Comparison of ENCODE assay signal across 1 cellular context in genomic region chr9:127608104-127608966, GRCh38.
TF ChIP-seq lines count a peak whose summit lies in the region.

No MANE protein-coding gene starts in this region.

TF ChIP-seq in HepG2, 621 proteins besides CTCF, POLR2A, EP300 and RAD21 (continued from another document and continues in another):
- no peak for TF ChIP-seq KIAA2018 (CRISPR knock-in tag; IDR thresholded peaks at IDR 0.05; ENCODE audit: borderline replicate concordance)
- peak; percentile 20 for TF ChIP-seq AGO1 (IDR thresholded peaks at IDR 0.05; ENCODE audit: low read depth, low read length, poor library complexity, severe bottlenecking)
- TF ChIP-seq, protein P1, sequence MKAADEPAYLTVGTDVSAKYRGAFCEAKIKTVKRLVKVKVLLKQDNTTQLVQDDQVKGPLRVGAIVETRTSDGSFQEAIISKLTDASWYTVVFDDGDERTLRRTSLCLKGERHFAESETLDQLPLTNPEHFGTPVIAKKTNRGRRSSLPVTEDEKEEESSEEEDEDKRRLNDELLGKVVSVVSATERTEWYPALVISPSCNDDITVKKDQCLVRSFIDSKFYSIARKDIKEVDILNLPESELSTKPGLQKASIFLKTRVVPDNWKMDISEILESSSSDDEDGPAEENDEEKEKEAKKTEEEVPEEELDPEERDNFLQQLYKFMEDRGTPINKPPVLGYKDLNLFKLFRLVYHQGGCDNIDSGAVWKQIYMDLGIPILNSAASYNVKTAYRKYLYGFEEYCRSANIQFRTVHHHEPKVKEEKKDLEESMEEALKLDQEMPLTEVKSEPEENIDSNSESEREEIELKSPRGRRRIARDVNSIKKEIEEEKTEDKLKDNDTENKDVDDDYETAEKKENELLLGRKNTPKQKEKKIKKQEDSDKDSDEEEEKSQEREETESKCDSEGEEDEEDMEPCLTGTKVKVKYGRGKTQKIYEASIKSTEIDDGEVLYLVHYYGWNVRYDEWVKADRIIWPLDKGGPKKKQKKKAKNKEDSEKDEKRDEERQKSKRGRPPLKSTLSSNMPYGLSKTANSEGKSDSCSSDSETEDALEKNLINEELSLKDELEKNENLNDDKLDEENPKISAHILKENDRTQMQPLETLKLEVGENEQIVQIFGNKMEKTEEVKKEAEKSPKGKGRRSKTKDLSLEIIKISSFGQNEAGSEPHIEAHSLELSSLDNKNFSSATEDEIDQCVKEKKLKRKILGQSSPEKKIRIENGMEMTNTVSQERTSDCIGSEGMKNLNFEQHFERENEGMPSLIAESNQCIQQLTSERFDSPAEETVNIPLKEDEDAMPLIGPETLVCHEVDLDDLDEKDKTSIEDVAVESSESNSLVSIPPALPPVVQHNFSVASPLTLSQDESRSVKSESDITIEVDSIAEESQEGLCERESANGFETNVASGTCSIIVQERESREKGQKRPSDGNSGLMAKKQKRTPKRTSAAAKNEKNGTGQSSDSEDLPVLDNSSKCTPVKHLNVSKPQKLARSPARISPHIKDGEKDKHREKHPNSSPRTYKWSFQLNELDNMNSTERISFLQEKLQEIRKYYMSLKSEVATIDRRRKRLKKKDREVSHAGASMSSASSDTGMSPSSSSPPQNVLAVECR (CRISPR knock-in tag; IDR thresholded peaks at IDR 0.05; ENCODE audit: borderline replicate concordance) = peak; percentile 45; the same call in 1 of the 2 replicates
- 0 out of 2 replicates have a peak, but pooled peaks have one; percentile 51 for TF ChIP-seq ZNF615 (CRISPR knock-in tag; IDR thresholded peaks at IDR 0.05; ENCODE audit: borderline replicate concordance)
- TF ChIP-seq ZFYVE20 (CRISPR knock-in tag; IDR thresholded peaks at IDR 0.05; ENCODE audit: borderline replicate concordance, low read depth) = no peak
- no peak for TF ChIP-seq MAFG (CRISPR knock-in tag; IDR thresholded peaks at IDR 0.05)
- TF ChIP-seq ZNF562 (CRISPR knock-in tag; IDR thresholded peaks at IDR 0.05; ENCODE audit: borderline replicate concordance) = no peak
- no peak for TF ChIP-seq NKX3-1 (CRISPR knock-in tag; IDR thresholded peaks at IDR 0.05)
- TF ChIP-seq NFKB2 (CRISPR knock-in tag; IDR thresholded peaks at IDR 0.05; ENCODE audit: borderline replicate concordance) = peak; percentile 95; the same call in 1 of the 2 replicates
- no peak for TF ChIP-seq WIZ (CRISPR knock-in tag; IDR thresholded peaks at IDR 0.05)
- TF ChIP-seq ZBTB42 (CRISPR knock-in tag; IDR thresholded peaks at IDR 0.05) = 0 out of 2 replicates have a peak, but pooled peaks have one; percentile 62
- no peak for TF ChIP-seq MBD4 (IDR thresholded peaks at IDR 0.05; ENCODE audit: borderline replicate concordance, low read length)
- TF ChIP-seq HOXA3 (CRISPR knock-in tag; IDR thresholded peaks at IDR 0.05) = peak; percentile 58; the same call in 1 of the 2 replicates
- TF ChIP-seq ZNF674 (CRISPR knock-in tag; IDR thresholded peaks at IDR 0.05; ENCODE audit: low read depth) = 0 out of 2 replicates have a peak, but pooled peaks have one; percentile 52
- peak; percentile 100 for TF ChIP-seq ZNF263 (CRISPR knock-in tag; IDR thresholded peaks at IDR 0.05)
- TF ChIP-seq, protein P2, sequence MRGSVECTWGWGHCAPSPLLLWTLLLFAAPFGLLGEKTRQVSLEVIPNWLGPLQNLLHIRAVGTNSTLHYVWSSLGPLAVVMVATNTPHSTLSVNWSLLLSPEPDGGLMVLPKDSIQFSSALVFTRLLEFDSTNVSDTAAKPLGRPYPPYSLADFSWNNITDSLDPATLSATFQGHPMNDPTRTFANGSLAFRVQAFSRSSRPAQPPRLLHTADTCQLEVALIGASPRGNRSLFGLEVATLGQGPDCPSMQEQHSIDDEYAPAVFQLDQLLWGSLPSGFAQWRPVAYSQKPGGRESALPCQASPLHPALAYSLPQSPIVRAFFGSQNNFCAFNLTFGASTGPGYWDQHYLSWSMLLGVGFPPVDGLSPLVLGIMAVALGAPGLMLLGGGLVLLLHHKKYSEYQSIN (CRISPR knock-in tag; IDR thresholded peaks at IDR 0.05; ENCODE audit: borderline replicate concordance) = no peak
- TF ChIP-seq TEAD3 (CRISPR knock-in tag; optimal IDR thresholded peaks at IDR 0.05; ENCODE audit: borderline replicate concordance) = peak; percentile 35
- TF ChIP-seq KAT2B (IDR thresholded peaks at IDR 0.05; ENCODE audit: borderline replicate concordance, low read depth, low read length) = no peak
- no peak for TF ChIP-seq TAF15 (IDR thresholded peaks at IDR 0.05; ENCODE audit: low read depth, low read length, poor library complexity, severe bottlenecking)
- TF ChIP-seq SKIL (CRISPR knock-in tag; IDR thresholded peaks at IDR 0.05; ENCODE audit: borderline replicate concordance) = 0 out of 2 replicates have a peak, but pooled peaks have one; percentile 59
- TF ChIP-seq, protein P3, sequence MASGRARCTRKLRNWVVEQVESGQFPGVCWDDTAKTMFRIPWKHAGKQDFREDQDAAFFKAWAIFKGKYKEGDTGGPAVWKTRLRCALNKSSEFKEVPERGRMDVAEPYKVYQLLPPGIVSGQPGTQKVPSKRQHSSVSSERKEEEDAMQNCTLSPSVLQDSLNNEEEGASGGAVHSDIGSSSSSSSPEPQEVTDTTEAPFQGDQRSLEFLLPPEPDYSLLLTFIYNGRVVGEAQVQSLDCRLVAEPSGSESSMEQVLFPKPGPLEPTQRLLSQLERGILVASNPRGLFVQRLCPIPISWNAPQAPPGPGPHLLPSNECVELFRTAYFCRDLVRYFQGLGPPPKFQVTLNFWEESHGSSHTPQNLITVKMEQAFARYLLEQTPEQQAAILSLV (CRISPR knock-in tag; IDR thresholded peaks at IDR 0.05; ENCODE audit: borderline replicate concordance) = peak; percentile 84; the same call in 1 of the 2 replicates
- TF ChIP-seq ZNF331 (CRISPR knock-in tag; IDR thresholded peaks at IDR 0.05) = peak; percentile 60
- TF ChIP-seq SNRNP70 (IDR thresholded peaks at IDR 0.05; ENCODE audit: low read depth, low read length) = no peak
- no peak for TF ChIP-seq NR2F6 (IDR thresholded peaks at IDR 0.05)
- TF ChIP-seq NR2F6 (CRISPR knock-in tag; IDR thresholded peaks at IDR 0.05) = no peak
- peak; percentile 18; the same call in 1 of the 2 replicates for TF ChIP-seq NFYC (CRISPR knock-in tag; IDR thresholded peaks at IDR 0.05)
- no peak for TF ChIP-seq DNMT1 (CRISPR knock-in tag; IDR thresholded peaks at IDR 0.05)
- no peak for TF ChIP-seq ISL2 (CRISPR knock-in tag; IDR thresholded peaks at IDR 0.05)
- peak; percentile 82 for TF ChIP-seq ZSCAN25 (CRISPR knock-in tag; IDR thresholded peaks at IDR 0.05)
- TF ChIP-seq ZNF441 (CRISPR knock-in tag; IDR thresholded peaks at IDR 0.05; ENCODE audit: borderline replicate concordance) = 0 out of 2 replicates have a peak, but pooled peaks have one; percentile 29
- TF ChIP-seq ZNF44 (CRISPR knock-in tag; IDR thresholded peaks at IDR 0.05) = no peak
- TF ChIP-seq ARNT2 (CRISPR knock-in tag; IDR thresholded peaks at IDR 0.05; ENCODE audit: low read depth) = peak; percentile 70
- no peak for TF ChIP-seq EHMT2 (IDR thresholded peaks at IDR 0.05; ENCODE audit: borderline replicate concordance, low read depth, low read length)
- no peak for TF ChIP-seq KLF16 (CRISPR knock-in tag; IDR thresholded peaks at IDR 0.05)
- TF ChIP-seq ZFP36 (IDR thresholded peaks at IDR 0.05; ENCODE audit: borderline replicate concordance, low read depth, low read length, partially characterized antibody) = no peak
- peak; percentile 33; the same call in 1 of the 2 replicates for TF ChIP-seq ZNF558 (CRISPR knock-in tag; IDR thresholded peaks at IDR 0.05; ENCODE audit: borderline replicate concordance)
- TF ChIP-seq, protein P4, sequence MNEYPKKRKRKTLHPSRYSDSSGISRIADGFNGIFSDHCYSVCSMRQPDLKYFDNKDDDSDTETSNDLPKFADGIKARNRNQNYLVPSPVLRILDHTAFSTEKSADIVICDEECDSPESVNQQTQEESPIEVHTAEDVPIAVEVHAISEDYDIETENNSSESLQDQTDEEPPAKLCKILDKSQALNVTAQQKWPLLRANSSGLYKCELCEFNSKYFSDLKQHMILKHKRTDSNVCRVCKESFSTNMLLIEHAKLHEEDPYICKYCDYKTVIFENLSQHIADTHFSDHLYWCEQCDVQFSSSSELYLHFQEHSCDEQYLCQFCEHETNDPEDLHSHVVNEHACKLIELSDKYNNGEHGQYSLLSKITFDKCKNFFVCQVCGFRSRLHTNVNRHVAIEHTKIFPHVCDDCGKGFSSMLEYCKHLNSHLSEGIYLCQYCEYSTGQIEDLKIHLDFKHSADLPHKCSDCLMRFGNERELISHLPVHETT (CRISPR knock-in tag; conservative IDR thresholded peaks at IDR 0.05) = peak; percentile 60; the same call in 1 of the 2 replicates
- TF ChIP-seq LBX2 (CRISPR knock-in tag; IDR thresholded peaks at IDR 0.05; ENCODE audit: borderline replicate concordance) = no peak
- TF ChIP-seq ZNF563 (CRISPR knock-in tag; IDR thresholded peaks at IDR 0.05) = peak; percentile 91
- TF ChIP-seq ZBTB7B (CRISPR knock-in tag; IDR thresholded peaks at IDR 0.05) = 0 out of 2 replicates have a peak, but pooled peaks have one; percentile 62
- peak; percentile 71; the same call in 1 of the 2 replicates for TF ChIP-seq GABPB1 (CRISPR knock-in tag; IDR thresholded peaks at IDR 0.05)
- TF ChIP-seq ZNF749 (CRISPR knock-in tag; IDR thresholded peaks at IDR 0.05; ENCODE audit: borderline replicate concordance) = 0 out of 2 replicates have a peak, but pooled peaks have one; percentile 37
- TF ChIP-seq SKI (IDR thresholded peaks at IDR 0.05; ENCODE audit: partially characterized antibody) = peak; percentile 38
- TF ChIP-seq MTA1 (CRISPR knock-in tag; IDR thresholded peaks at IDR 0.05; ENCODE audit: borderline replicate concordance) = peak; percentile 46; the same call in 1 of the 2 replicates
- no peak for TF ChIP-seq AGO2 (optimal IDR thresholded peaks at IDR 0.05; ENCODE audit: low read depth, low read length)
